In the genomic region with DNA sequence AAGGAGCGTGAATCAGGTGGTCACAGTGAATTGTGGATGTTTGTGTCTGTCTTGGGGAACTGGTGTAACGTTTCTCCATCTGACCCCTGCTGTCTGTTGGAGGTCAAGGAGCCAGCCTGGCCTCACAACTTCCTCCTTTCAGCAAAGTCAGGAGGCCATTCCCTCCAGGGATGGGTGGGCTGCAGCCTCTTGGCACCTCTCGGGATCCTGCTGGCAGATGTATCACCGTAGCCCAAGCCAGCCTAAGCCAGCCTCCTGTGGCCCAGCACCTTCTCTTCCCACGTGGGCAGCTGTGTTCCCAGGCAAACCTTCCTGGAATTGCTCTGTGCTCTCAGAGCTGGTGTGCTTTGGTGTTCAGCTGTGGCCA, we compare ENCODE assay signal across 1 cellular context.
TF ChIP-seq lines count a peak whose summit lies in the region.

No MANE protein-coding gene starts in this region.

TF ChIP-seq in K562, 482 proteins besides CTCF, POLR2A, EP300 and RAD21 (continued from another document):
- TF ChIP-seq ZBTB11 (CRISPR knock-in tag; IDR thresholded peaks at IDR 0.05): no peak
- TF ChIP-seq RBM15 (IDR thresholded peaks at IDR 0.05; ENCODE audit: insufficient read depth, low read length): no peak
- TF ChIP-seq, protein P1, sequence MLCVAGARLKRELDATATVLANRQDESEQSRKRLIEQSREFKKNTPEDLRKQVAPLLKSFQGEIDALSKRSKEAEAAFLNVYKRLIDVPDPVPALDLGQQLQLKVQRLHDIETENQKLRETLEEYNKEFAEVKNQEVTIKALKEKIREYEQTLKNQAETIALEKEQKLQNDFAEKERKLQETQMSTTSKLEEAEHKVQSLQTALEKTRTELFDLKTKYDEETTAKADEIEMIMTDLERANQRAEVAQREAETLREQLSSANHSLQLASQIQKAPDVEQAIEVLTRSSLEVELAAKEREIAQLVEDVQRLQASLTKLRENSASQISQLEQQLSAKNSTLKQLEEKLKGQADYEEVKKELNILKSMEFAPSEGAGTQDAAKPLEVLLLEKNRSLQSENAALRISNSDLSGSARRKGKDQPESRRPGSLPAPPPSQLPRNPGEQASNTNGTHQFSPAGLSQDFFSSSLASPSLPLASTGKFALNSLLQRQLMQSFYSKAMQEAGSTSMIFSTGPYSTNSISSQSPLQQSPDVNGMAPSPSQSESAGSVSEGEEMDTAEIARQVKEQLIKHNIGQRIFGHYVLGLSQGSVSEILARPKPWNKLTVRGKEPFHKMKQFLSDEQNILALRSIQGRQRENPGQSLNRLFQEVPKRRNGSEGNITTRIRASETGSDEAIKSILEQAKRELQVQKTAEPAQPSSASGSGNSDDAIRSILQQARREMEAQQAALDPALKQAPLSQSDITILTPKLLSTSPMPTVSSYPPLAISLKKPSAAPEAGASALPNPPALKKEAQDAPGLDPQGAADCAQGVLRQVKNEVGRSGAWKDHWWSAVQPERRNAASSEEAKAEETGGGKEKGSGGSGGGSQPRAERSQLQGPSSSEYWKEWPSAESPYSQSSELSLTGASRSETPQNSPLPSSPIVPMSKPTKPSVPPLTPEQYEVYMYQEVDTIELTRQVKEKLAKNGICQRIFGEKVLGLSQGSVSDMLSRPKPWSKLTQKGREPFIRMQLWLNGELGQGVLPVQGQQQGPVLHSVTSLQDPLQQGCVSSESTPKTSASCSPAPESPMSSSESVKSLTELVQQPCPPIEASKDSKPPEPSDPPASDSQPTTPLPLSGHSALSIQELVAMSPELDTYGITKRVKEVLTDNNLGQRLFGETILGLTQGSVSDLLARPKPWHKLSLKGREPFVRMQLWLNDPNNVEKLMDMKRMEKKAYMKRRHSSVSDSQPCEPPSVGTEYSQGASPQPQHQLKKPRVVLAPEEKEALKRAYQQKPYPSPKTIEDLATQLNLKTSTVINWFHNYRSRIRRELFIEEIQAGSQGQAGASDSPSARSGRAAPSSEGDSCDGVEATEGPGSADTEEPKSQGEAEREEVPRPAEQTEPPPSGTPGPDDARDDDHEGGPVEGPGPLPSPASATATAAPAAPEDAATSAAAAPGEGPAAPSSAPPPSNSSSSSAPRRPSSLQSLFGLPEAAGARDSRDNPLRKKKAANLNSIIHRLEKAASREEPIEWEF (CRISPR knock-in tag; IDR thresholded peaks at IDR 0.05): 0 out of 2 replicates have a peak, but pooled peaks have one; percentile 44
- TF ChIP-seq ATF4 (CRISPR knock-in tag; IDR thresholded peaks at IDR 0.05): peak; percentile 36; the same call in 1 of the 2 replicates
- no peak for TF ChIP-seq NR0B1 (IDR thresholded peaks at IDR 0.05; ENCODE audit: partially characterized antibody)
- TF ChIP-seq FIP1L1 (IDR thresholded peaks at IDR 0.05; ENCODE audit: low read depth, low read length, poor library complexity, severe bottlenecking): no peak
- TF ChIP-seq PCBP1 (IDR thresholded peaks at IDR 0.05; ENCODE audit: low read depth, low read length, poor library complexity, severe bottlenecking): no peak
- TF ChIP-seq PKNOX1 (IDR thresholded peaks at IDR 0.05): peak; percentile 9; the same call in 1 of the 2 replicates
- 0 out of 2 replicates have a peak, but pooled peaks have one; percentile 26 for TF ChIP-seq BACH1 (tag; IDR thresholded peaks at IDR 0.05)
- TF ChIP-seq PTRF (tag; IDR thresholded peaks at IDR 0.05): no peak
- TF ChIP-seq CREB3 (tag; conservative IDR thresholded peaks at IDR 0.05; ENCODE audit: low read depth): peak; percentile 71; the same call in 1 of the 2 replicates
- 0 out of 4 replicates have a peak, but pooled peaks of 1 of the 2 experiments have one; percentile 48 for TF ChIP-seq FOXA3 (CRISPR knock-in tag; conservative IDR thresholded peaks at IDR 0.05 in 1 of 2, IDR thresholded peaks at IDR 0.05 in 1 of 2)
- TF ChIP-seq ZNF592 (IDR thresholded peaks at IDR 0.05): peak; percentile 83
- peak; percentile 71 for TF ChIP-seq SMAD4 (CRISPR knock-in tag; conservative IDR thresholded peaks at IDR 0.05)
- no peak for TF ChIP-seq ZNF316 (IDR thresholded peaks at IDR 0.05)
- peak; percentile 24; the same call in 1 of the 2 replicates for TF ChIP-seq CTBP1 (IDR thresholded peaks at IDR 0.05; ENCODE audit: borderline replicate concordance)
- no peak for TF ChIP-seq GTF2E2 (tag; IDR thresholded peaks at IDR 0.05)
- TF ChIP-seq DACH1 (IDR thresholded peaks at IDR 0.05; ENCODE audit: partially characterized antibody): no peak
- TF ChIP-seq JUND (IDR thresholded peaks at IDR 0.05; ENCODE audit: borderline replicate concordance, low read depth, low read length): 0 out of 2 replicates have a peak, but pooled peaks have one; percentile 12
- TF ChIP-seq JUND (tag; IDR thresholded peaks at IDR 0.05; ENCODE audit: borderline replicate concordance, low read depth, low read length): peak; percentile 33; the same call in 1 of the 3 replicates
- TF ChIP-seq, protein P2, sequence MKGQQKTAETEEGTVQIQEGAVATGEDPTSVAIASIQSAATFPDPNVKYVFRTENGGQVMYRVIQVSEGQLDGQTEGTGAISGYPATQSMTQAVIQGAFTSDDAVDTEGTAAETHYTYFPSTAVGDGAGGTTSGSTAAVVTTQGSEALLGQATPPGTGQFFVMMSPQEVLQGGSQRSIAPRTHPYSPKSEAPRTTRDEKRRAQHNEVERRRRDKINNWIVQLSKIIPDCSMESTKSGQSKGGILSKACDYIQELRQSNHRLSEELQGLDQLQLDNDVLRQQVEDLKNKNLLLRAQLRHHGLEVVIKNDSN (CRISPR knock-in tag; IDR thresholded peaks at IDR 0.05): 0 out of 2 replicates have a peak, but pooled peaks have one; percentile 32
- TF ChIP-seq ZNF23 (CRISPR knock-in tag; IDR thresholded peaks at IDR 0.05): no peak
- TF ChIP-seq, protein P3, sequence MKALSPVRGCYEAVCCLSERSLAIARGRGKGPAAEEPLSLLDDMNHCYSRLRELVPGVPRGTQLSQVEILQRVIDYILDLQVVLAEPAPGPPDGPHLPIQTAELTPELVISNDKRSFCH (CRISPR knock-in tag; IDR thresholded peaks at IDR 0.05): no peak
- TF ChIP-seq, protein P3 (tag; IDR thresholded peaks at IDR 0.05): peak; percentile 61
- TF ChIP-seq CXXC5 (CRISPR knock-in tag; IDR thresholded peaks at IDR 0.05): peak; percentile 52
